In genomic region chr11:131464481-131464880, GRCh38 we compare ENCODE assay signal across 19 cellular contexts.
DNase-seq lines count a peak whose midpoint lies in the region; ATAC-seq and TF ChIP-seq lines count a peak whose summit lies in the region.
"Had no signal": no experiment of that assay in that cellular context is flagged by ENCODE, and none has a peak within 500 bp of the region (broad histone marks: within the 10 kb centered on the region; RNA-seq: fewer than 3 reads in every experiment).

No MANE protein-coding gene starts in this region.

- H3K9me3 Mint-ChIP-seq in glutamatergic neuron (ENCODE audit: unreplicated experiment) = peaks cover 6% of the 10 kb centered on the region
- H3K9me3 Mint-ChIP-seq in nephron progenitor cell = no peaks in the 10 kb centered on the region
- no peaks in the 10 kb centered on the region for H3K9me3 Mint-ChIP-seq in type B pancreatic cell
- H3K9me3 Mint-ChIP-seq: HFFc6 had no signal

- no peaks in the 10 kb centered on the region for H3K4me1 ChIP-seq in right atrium auricular region

- H3K4me3 Mint-ChIP-seq in glutamatergic neuron (ENCODE audit: unreplicated experiment) (peak overlapping the region; percentile 74), nephron progenitor cell (peak overlapping the region; percentile 69), type B pancreatic cell (peak overlapping the region; percentile 35)
- H3K4me3 Mint-ChIP-seq: CD14-positive monocyte; CD4-positive, alpha-beta memory T cell; HFFc6 had no signal

- H3K27ac ChIP-seq in right atrium auricular region = no peak overlapping the region
- H3K27ac ChIP-seq: BLaER1 had no signal

- DNase-seq in ELF-1 (ENCODE audit: low read depth, low spot score) = peak; percentile 77
- DNase-seq in glutamatergic neuron = peak; percentile 60
- no peak for DNase-seq in nephron progenitor cell
- DNase-seq in type B pancreatic cell (ENCODE audit: extremely low spot score, unreplicated experiment) = no peak
- DNase-seq in right atrium auricular region (ENCODE audit: low spot score) = no peak
- DNase-seq in germinal center (ENCODE audit: low spot score) = no peak
- DNase-seq: 8988T; CD4-positive, alpha-beta memory T cell; DMS153; DMS79; GF-D8; GOT3; H7; HFFc6 had no signal

- H3K27me3 ChIP-seq in right atrium auricular region = no peaks in the 10 kb centered on the region
- H3K27me3 ChIP-seq: BLaER1 had no signal

- H3K27me3 Mint-ChIP-seq in glutamatergic neuron (ENCODE audit: unreplicated experiment) (peaks cover 7% of the 10 kb centered on the region), nephron progenitor cell (ENCODE audit: low read depth, poor library complexity) (peaks cover 4% of the 10 kb centered on the region), type B pancreatic cell (peaks cover 21% of the 10 kb centered on the region)

- TF ChIP-seq CTCF in glutamatergic neuron (IDR thresholded peaks at IDR 0.05; ENCODE audit: partially characterized antibody, unreplicated experiment) (no peak), nephron progenitor cell (IDR thresholded peaks at IDR 0.05) (no peak), type B pancreatic cell (conservative IDR thresholded peaks at IDR 0.05) (no peak), right atrium auricular region (IDR thresholded peaks at IDR 0.05) (no peak)

- no peaks in the 10 kb centered on the region for H3K9me3 ChIP-seq in right atrium auricular region
- H3K9me3 ChIP-seq: BLaER1 had no signal

- ATAC-seq in activated CD4-positive, CD25-positive, alpha-beta regulatory T cell treated with anti-CD3 and anti-CD28 coated beads, Interleukin-2, amount 50 U/mL, for 24 hours = no peak
- ATAC-seq: HCT116, HepG2 had no signal

- H3K4me1 Mint-ChIP-seq in glutamatergic neuron (ENCODE audit: low read depth, unreplicated experiment) (peaks cover 49% of the 10 kb centered on the region), nephron progenitor cell (peaks cover 63% of the 10 kb centered on the region), type B pancreatic cell (ENCODE audit: unreplicated experiment) (peaks cover 27% of the 10 kb centered on the region)
- H3K4me1 Mint-ChIP-seq: CD14-positive monocyte; CD4-positive, alpha-beta memory T cell had no signal

- H3K27ac Mint-ChIP-seq in glutamatergic neuron (ENCODE audit: unreplicated experiment) (peak overlapping the region; percentile 80), nephron progenitor cell (peak overlapping the region; percentile 62), type B pancreatic cell (no peak overlapping the region)
- H3K27ac Mint-ChIP-seq: CD4-positive, alpha-beta memory T cell; HFFc6 had no signal

- no peaks in the 10 kb centered on the region for H3K36me3 ChIP-seq in right atrium auricular region
- H3K36me3 ChIP-seq: BLaER1 had no signal

- H3K36me3 Mint-ChIP-seq in glutamatergic neuron (ENCODE audit: unreplicated experiment) (no peaks in the 10 kb centered on the region), nephron progenitor cell (ENCODE audit: low read depth) (no peaks in the 10 kb centered on the region), type B pancreatic cell (no peaks in the 10 kb centered on the region)
- H3K36me3 Mint-ChIP-seq: CD14-positive monocyte; CD4-positive, alpha-beta memory T cell had no signal

- H3K4me3 ChIP-seq in right atrium auricular region = no peak overlapping the region
- H3K4me3 ChIP-seq: BLaER1 had no signal

Comparison
In these comparisons a context has a peak if more than half of its experiments do, and no peak if none do; other contexts are left out.
1. DNase-seq: peak in ELF-1 (single experiment) and glutamatergic neuron (single experiment); none in nephron progenitor cell (single experiment), type B pancreatic cell (single experiment), right atrium auricular region (single experiment) and germinal center (single experiment).
2. Peak in every context shown above with its lines, with median percentiles within 50 percentile points of each other: H3K4me3 Mint-ChIP-seq.